In the genomic region with DNA sequence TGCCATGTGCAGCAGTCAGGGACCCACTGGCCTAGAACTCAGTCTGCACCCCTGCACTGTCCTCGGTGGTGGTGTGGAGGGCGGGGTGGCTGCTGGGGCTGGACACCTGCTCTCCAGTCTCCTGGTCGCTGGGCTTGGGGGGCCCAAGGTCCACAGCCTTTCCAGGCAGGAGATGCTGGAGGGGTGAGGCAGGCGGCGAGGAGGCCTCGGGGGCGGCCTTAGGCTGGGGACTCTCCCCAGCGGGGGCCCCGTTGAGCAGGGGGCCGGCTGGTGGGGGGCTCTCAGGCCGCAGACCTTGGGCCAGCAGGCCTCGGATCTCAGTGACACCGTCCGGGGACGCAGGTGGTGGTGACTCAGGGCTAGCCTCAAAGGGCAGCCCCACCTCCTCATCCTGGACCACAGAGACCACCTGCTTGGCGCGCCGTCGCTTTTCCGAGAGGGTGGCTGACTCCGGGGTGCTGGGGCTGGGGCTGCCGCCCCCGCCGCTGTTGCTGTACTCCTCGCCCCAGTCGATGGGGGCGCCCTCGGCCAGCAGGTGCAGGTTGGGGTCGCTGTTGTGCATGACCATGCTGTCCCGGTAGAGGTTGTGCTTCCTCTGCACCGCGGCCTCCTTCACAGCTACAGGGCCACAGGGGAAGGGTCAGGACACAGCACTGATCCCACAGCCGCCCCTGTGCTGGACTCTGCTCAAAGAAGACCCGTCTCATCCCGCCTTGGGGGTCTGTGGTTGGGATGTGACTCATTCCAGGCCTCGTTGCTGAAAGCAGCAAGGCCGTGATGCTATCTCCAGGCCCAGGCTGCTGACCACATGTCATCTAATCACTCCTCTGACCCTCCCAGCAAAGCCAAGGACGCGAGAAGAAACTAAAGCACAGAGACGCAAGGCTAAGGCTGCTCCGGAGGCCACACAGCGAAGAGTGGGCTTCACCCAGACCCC, we compare ENCODE assay signal across 1 cellular context.
TF ChIP-seq lines count a peak whose summit lies in the region.

No MANE protein-coding gene starts in this region.

TF ChIP-seq in K562, 482 proteins besides CTCF, POLR2A, EP300 and RAD21 (continued from another document and continues in another):
- TF ChIP-seq ZNF280B (CRISPR knock-in tag; IDR thresholded peaks at IDR 0.05) (no peak), GTF3C2 (IDR thresholded peaks at IDR 0.05; ENCODE audit: borderline replicate concordance, extremely low read depth, insufficient read length) (no peak), RB1 (IDR thresholded peaks at IDR 0.05; ENCODE audit: low read depth) (no peak), XRCC3 (IDR thresholded peaks at IDR 0.05) (no peak), MNT (conservative IDR thresholded peaks at IDR 0.05) (peak in 1 of 2 experiments; percentile 68; a peak in 2 of 4 replicates), THRB (CRISPR knock-in tag; conservative IDR thresholded peaks at IDR 0.05) (no peak), E2F5 (CRISPR knock-in tag; IDR thresholded peaks at IDR 0.05) (no peak), ZBTB8A (IDR thresholded peaks at IDR 0.05; ENCODE audit: partially characterized antibody) (no peak), SMARCC2 (IDR thresholded peaks at IDR 0.05; ENCODE audit: low read depth) (0 out of 2 replicates have a peak, but pooled peaks have one; percentile 36), FUS (optimal IDR thresholded peaks at IDR 0.05; ENCODE audit: low read depth, low read length) (no peak), HOXB6 (CRISPR knock-in tag; IDR thresholded peaks at IDR 0.05; ENCODE audit: borderline replicate concordance) (no peak), BACH1 (tag; IDR thresholded peaks at IDR 0.05) (no peak), SIN3A (IDR thresholded peaks at IDR 0.05; ENCODE audit: borderline replicate concordance in 2 of 2, control insufficient read depth in 1 of 2, low read depth in 2 of 2, low read length in 2 of 2) (no peak), TBL1XR1 (IDR thresholded peaks at IDR 0.05; ENCODE audit: low read length in 2 of 2) (no peak), FOXA3 (CRISPR knock-in tag; conservative IDR thresholded peaks at IDR 0.05 in 1 of 2, IDR thresholded peaks at IDR 0.05 in 1 of 2) (no peak), SMAD3 (CRISPR knock-in tag; conservative IDR thresholded peaks at IDR 0.05) (no peak), CCAR2 (IDR thresholded peaks at IDR 0.05; ENCODE audit: low read depth, low read length) (no peak), JUND (IDR thresholded peaks at IDR 0.05; ENCODE audit: borderline replicate concordance, low read depth, low read length) (peak; percentile 96), JUND (tag; IDR thresholded peaks at IDR 0.05; ENCODE audit: borderline replicate concordance, low read depth, low read length) (peak; percentile 93; the same call in 2 of the 3 replicates), ERF (CRISPR knock-in tag; IDR thresholded peaks at IDR 0.05) (0 out of 2 replicates have a peak, but pooled peaks have one; percentile 73), E2F3 (CRISPR knock-in tag; IDR thresholded peaks at IDR 0.05) (0 out of 2 replicates have a peak, but pooled peaks have one; percentile 68), NFIC (IDR thresholded peaks at IDR 0.05) (no peak), MAFK (IDR thresholded peaks at IDR 0.05; ENCODE audit: low read length) (no peak), ZFP1 (CRISPR knock-in tag; IDR thresholded peaks at IDR 0.05) (no peak), KLF13 (tag; IDR thresholded peaks at IDR 0.05; ENCODE audit: borderline replicate concordance, low read depth) (no peak), ZNF23 (CRISPR knock-in tag; IDR thresholded peaks at IDR 0.05) (no peak), DMBX1 (CRISPR knock-in tag; IDR thresholded peaks at IDR 0.05; ENCODE audit: borderline replicate concordance) (peak; percentile 64; the same call in 1 of the 2 replicates), ZC3H8 (IDR thresholded peaks at IDR 0.05) (no peak), ZNF830 (CRISPR knock-in tag; IDR thresholded peaks at IDR 0.05) (no peak), TAL1 (IDR thresholded peaks at IDR 0.05) (peak; percentile 27; the same call in 1 of the 2 replicates), MED1 (CRISPR knock-in tag; IDR thresholded peaks at IDR 0.05; ENCODE audit: borderline replicate concordance) (no peak), MBD1 (CRISPR knock-in tag; IDR thresholded peaks at IDR 0.05) (no peak), CBX5 (IDR thresholded peaks at IDR 0.05; ENCODE audit: borderline replicate concordance, low read depth) (no peak), KLF6 (CRISPR knock-in tag; IDR thresholded peaks at IDR 0.05; ENCODE audit: borderline replicate concordance) (0 out of 2 replicates have a peak, but pooled peaks have one; percentile 39), PCBP1 (IDR thresholded peaks at IDR 0.05; ENCODE audit: low read depth, low read length, poor library complexity, severe bottlenecking) (no peak), TCFL5 (CRISPR knock-in tag; conservative IDR thresholded peaks at IDR 0.05) (no peak), SPI1 (IDR thresholded peaks at IDR 0.05; ENCODE audit: borderline replicate concordance, low read depth, low read length) (no peak)
- TF ChIP-seq, protein P1, sequence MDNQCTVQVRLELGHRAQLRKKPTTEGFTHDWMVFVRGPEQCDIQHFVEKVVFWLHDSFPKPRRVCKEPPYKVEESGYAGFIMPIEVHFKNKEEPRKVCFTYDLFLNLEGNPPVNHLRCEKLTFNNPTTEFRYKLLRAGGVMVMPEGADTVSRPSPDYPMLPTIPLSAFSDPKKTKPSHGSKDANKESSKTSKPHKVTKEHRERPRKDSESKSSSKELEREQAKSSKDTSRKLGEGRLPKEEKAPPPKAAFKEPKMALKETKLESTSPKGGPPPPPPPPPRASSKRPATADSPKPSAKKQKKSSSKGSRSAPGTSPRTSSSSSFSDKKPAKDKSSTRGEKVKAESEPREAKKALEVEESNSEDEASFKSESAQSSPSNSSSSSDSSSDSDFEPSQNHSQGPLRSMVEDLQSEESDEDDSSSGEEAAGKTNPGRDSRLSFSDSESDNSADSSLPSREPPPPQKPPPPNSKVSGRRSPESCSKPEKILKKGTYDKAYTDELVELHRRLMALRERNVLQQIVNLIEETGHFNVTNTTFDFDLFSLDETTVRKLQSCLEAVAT (IDR thresholded peaks at IDR 0.05): peak in 1 of 2 experiments; percentile 59; a peak in 1 of 4 replicates
- TF ChIP-seq, protein P2, sequence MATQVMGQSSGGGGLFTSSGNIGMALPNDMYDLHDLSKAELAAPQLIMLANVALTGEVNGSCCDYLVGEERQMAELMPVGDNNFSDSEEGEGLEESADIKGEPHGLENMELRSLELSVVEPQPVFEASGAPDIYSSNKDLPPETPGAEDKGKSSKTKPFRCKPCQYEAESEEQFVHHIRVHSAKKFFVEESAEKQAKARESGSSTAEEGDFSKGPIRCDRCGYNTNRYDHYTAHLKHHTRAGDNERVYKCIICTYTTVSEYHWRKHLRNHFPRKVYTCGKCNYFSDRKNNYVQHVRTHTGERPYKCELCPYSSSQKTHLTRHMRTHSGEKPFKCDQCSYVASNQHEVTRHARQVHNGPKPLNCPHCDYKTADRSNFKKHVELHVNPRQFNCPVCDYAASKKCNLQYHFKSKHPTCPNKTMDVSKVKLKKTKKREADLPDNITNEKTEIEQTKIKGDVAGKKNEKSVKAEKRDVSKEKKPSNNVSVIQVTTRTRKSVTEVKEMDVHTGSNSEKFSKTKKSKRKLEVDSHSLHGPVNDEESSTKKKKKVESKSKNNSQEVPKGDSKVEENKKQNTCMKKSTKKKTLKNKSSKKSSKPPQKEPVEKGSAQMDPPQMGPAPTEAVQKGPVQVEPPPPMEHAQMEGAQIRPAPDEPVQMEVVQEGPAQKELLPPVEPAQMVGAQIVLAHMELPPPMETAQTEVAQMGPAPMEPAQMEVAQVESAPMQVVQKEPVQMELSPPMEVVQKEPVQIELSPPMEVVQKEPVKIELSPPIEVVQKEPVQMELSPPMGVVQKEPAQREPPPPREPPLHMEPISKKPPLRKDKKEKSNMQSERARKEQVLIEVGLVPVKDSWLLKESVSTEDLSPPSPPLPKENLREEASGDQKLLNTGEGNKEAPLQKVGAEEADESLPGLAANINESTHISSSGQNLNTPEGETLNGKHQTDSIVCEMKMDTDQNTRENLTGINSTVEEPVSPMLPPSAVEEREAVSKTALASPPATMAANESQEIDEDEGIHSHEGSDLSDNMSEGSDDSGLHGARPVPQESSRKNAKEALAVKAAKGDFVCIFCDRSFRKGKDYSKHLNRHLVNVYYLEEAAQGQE (CRISPR knock-in tag; IDR thresholded peaks at IDR 0.05; ENCODE audit: low read depth): peak; percentile 57; the same call in 1 of the 2 replicates
- TF ChIP-seq, protein P3, sequence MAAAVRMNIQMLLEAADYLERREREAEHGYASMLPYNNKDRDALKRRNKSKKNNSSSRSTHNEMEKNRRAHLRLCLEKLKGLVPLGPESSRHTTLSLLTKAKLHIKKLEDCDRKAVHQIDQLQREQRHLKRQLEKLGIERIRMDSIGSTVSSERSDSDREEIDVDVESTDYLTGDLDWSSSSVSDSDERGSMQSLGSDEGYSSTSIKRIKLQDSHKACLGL (CRISPR knock-in tag; IDR thresholded peaks at IDR 0.05; ENCODE audit: borderline replicate concordance, poor library complexity, severe bottlenecking): no peak
